8 cellular contexts compared by ENCODE assay signal in the genomic region with DNA sequence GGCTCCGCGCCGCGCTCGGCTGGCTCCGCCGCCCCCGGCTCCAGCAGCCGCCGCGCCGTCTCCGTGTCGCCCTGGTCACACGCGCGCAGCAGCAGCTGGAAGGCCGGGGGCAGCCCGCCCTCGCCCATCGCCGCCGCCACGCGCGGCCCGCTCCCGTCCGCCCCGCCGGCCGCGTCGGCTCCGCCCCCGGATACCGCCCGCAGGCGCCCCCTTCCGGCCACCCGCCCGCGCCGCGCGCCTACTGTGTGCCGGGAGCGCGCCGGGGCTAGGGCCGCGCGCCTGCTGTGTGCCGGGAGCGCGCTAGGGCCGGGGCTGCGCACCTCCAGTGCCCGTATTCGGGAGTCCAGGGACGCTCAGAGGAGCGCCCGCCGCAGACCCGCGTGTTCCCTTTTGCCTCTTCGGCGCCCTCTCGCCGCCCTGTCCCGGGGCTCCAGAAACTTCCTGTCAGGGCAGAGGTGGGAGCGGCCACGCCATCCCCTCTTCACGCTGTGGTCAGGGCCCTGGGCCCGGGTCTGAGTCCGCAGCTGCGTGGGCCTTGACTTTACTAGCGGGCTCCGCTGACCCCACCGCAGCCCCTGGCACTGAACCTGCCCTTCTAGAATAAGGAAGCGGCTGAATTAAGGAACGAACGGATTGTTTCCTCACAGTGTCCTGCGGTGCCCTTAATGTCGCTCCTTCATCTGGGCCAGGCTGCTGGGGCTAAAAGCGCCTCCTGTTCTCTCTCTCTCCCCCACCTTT. TPM values are rescaled to one million over a fixed set of nuclear protein-coding genes. Genes with fewer than 3 reads are reported as not detected.
DNase-seq lines count a peak whose midpoint lies in the region; ATAC-seq and TF ChIP-seq lines count a peak whose summit lies in the region.

A gene (minus strand): TSS at position 192 of the 738 bp plus-strand sequence. CDS start 64 bp downstream, at position 128.

- H3K27me3 Mint-ChIP-seq in endodermal cell (ENCODE audit: insufficient read depth): peaks cover 53% of the 10 kb centered on the region

- H3K9me3 ChIP-seq in endodermal cell (ENCODE audit: control insufficient read depth, low read length) (peaks cover 11% of the 10 kb centered on the region), mesodermal cell (ENCODE audit: control insufficient read depth, low read length) (peaks cover 14% of the 10 kb centered on the region)

- H3K27me3 ChIP-seq in endodermal cell (ENCODE audit: control insufficient read depth, insufficient read depth, low read length, poor library complexity, severe bottlenecking): peaks cover 24% of the 10 kb centered on the region

- DNase-seq in AG08396 (ENCODE audit: low spot score) (peak; percentile 97), NCI-H82 (lab: John Stamatoyannopoulos, UW) (peak; percentile 82), endodermal cell (peak; percentile 93)
- DNase-seq in activated CD8-positive, alpha-beta memory T cell treated with anti-CD3 and anti-CD28 coated beads for 48 hours (ENCODE audit: low read depth in 2 of 3, low spot score in 2 of 3): peak; percentile 62 to 80 (median 66)
- peak; percentile 78 for DNase-seq in stimulated activated CD8-positive, alpha-beta memory T cell treated with anti-CD3 and anti-CD28 coated beads, Interleukin-15, amount 100 ng/mL, for 24 hours (ENCODE audit: low read depth)

- peaks cover 15% of the 10 kb centered on the region for H3K4me1 ChIP-seq in endodermal cell (ENCODE audit: control insufficient read depth, insufficient read depth, low read length)
- peaks cover 9% of the 10 kb centered on the region for H3K4me1 ChIP-seq in mesodermal cell (ENCODE audit: control insufficient read depth, insufficient read depth, low read length, poor library complexity, severe bottlenecking)

- peak; percentile 68 for TF ChIP-seq CTCF in endodermal cell (conservative IDR thresholded peaks at IDR 0.05)

- H3K36me3 Mint-ChIP-seq in endodermal cell (ENCODE audit: low read depth): peaks cover 6% of the 10 kb centered on the region

- H3K27ac ChIP-seq in endodermal cell (ENCODE audit: low read depth, low read length) (no peak within 1 kb of the TSS), mesodermal cell (ENCODE audit: low read depth, low read length, severe bottlenecking) (no peak within 1 kb of the TSS)

- peaks cover 15% of the 10 kb centered on the region for H3K9me3 Mint-ChIP-seq in endodermal cell

- H3K9ac ChIP-seq in endodermal cell (ENCODE audit: extremely low read depth, low read length, poor library complexity, severe bottlenecking): no peak within 1 kb of the TSS

- ATAC-seq in GM18858 (IDR thresholded peaks at IDR 0.05; ENCODE audit: unreplicated experiment) (peak; percentile 74), HG03103 (IDR thresholded peaks at IDR 0.05; ENCODE audit: low read depth, unreplicated experiment) (peak; percentile 85)

- peak within 1 kb of the TSS; percentile 86 for H3K4me3 ChIP-seq in endodermal cell (ENCODE audit: low read length)
- peak within 1 kb of the TSS; percentile 65 for H3K4me3 ChIP-seq in mesodermal cell (ENCODE audit: extremely low read depth, insufficient read depth, low read length, poor library complexity, severe bottlenecking)

- WGBS in endodermal cell (ENCODE audit: insufficient coverage in 1 of 2, insufficient read length in 1 of 2), 2 experiments: 6 to 9% methylated on average over 35 to 86 of the region's 86 CpGs
- WGBS in mesodermal cell (ENCODE audit: insufficient coverage in 2 of 2), 2 experiments: 4 to 8% methylated on average over 67 to 84 of the region's 86 CpGs

- peaks cover 31% of the 10 kb centered on the region for H3K4me1 Mint-ChIP-seq in endodermal cell

- H3K4me3 Mint-ChIP-seq in endodermal cell: peak within 1 kb of the TSS; percentile 61

- peak within 1 kb of the TSS; percentile 26 for H3K27ac Mint-ChIP-seq in endodermal cell

- no peaks in the 10 kb centered on the region for H3K36me3 ChIP-seq in endodermal cell (ENCODE audit: control insufficient read depth, insufficient read depth, low read length)
- no peaks in the 10 kb centered on the region for H3K36me3 ChIP-seq in mesodermal cell (ENCODE audit: control insufficient read depth, insufficient read depth, low read length)

RNA-seq across cellular contexts. Expression of the gene that starts here (rescaled TPM):
- total RNA-seq in endodermal cell: 10 to 100 TPM; 41.7 to 55.2 TPM
- polyA plus RNA-seq in endodermal cell (2013, experiment 1 of 2): 28.1 TPM
- polyA plus RNA-seq in endodermal cell (2013, experiment 2 of 2): 26.3 TPM
- polyA plus RNA-seq in mesodermal cell (2013, experiment 1 of 2): 23.0 TPM
- polyA plus RNA-seq in mesodermal cell (2013, experiment 2 of 2): 21.8 TPM
